Comparison of ENCODE assay signal across 8 cellular contexts in genomic region chr1:66503841-66504470, GRCh38. TPM values are rescaled to one million over a fixed set of nuclear protein-coding genes. Genes with fewer than 3 reads are reported as not detected.
DNase-seq lines count a peak whose midpoint lies in the region; ATAC-seq and TF ChIP-seq lines count a peak whose summit lies in the region.

No MANE protein-coding gene starts in this region.

- DNase-seq in CD14-positive monocyte (ENCODE audit: low spot score) (no peak), NCI-H2107 treated with DMSO at 0.1 percent for 48 hours (lab: John Stamatoyannopoulos, UW; ENCODE audit: unreplicated experiment) (peak; percentile 79), fibroblast of the conjunctiva (ENCODE audit: low read depth) (peak; percentile 60), occipital lobe (lab: John Stamatoyannopoulos, UW) (peak; percentile 5), sciatic nerve (ENCODE audit: low spot score) (no peak)

- no peak overlapping the region for H3K4me3 Mint-ChIP-seq in CD14-positive monocyte

- ATAC-seq in GM18858 (IDR thresholded peaks at IDR 0.05; ENCODE audit: unreplicated experiment), result peak; percentile 86
- ATAC-seq in HG03060 (IDR thresholded peaks at IDR 0.05; ENCODE audit: low read depth, unreplicated experiment), result peak; percentile 68
- no peak for ATAC-seq in sciatic nerve

- TF ChIP-seq CTCF in CD14-positive monocyte (IDR thresholded peaks at IDR 0.05), result peak; percentile 65
- peak; percentile 74 for TF ChIP-seq CTCF in WI38 (IDR thresholded peaks at IDR 0.05; ENCODE audit: low read depth, low read length)

- no peaks in the 10 kb centered on the region for H3K9me3 Mint-ChIP-seq in CD14-positive monocyte

- H3K4me1 Mint-ChIP-seq in CD14-positive monocyte, result peaks cover 2% of the 10 kb centered on the region

- peak overlapping the region in 1 of 7 donors; percentile 57 for H3K27ac Mint-ChIP-seq in CD14-positive monocyte

- H3K27me3 Mint-ChIP-seq in CD14-positive monocyte (ENCODE audit: low read depth in 3 of 3), result peaks cover 0 to 5% (median 0%) of the 10 kb centered on the region in 3 donors

- peak overlapping the region; percentile 14; the same call in 1 of the 2 replicates for H3K4me3 ChIP-seq in WI38 (ENCODE audit: low read depth, low read length)

- no peaks in the 10 kb centered on the region for H3K36me3 Mint-ChIP-seq in CD14-positive monocyte

- intact Hi-C loops in CD14-positive monocyte (cut with micrococcal nuclease) (no loop called here), sciatic nerve (cut with DNase I) (loop anchor here (5.0 kb wide), 1 partner anchor 252 kb away; no protein-coding TSS in a partner anchor)

RNA-seq across cellular contexts. Expression of gene SGIP1, which starts 30.0 kb away (rescaled TPM):
- not detected for polyA plus RNA-seq in CD14-positive monocyte
- total RNA-seq in occipital lobe (77.4 TPM), sciatic nerve (7.0 TPM)

Comparison
In these comparisons a context has a peak if more than half of its experiments do, and no peak if none do; other contexts are left out.
1. DNase-seq: peak in NCI-H2107 treated with DMSO at 0.1 percent for 48 hours (single experiment), fibroblast of the conjunctiva (single experiment) and occipital lobe (single experiment); none in CD14-positive monocyte (single experiment) and sciatic nerve (single experiment).